19 cellular contexts compared by ENCODE assay signal in genomic region chr12:69406217-69406616, GRCh38. TPM values are rescaled to one million over a fixed set of nuclear protein-coding genes. Genes with fewer than 3 reads are reported as not detected.
"Had no signal": no experiment of that assay in that cellular context is flagged by ENCODE, and none has a peak within 500 bp of the region (broad histone marks: within the 10 kb centered on the region; RNA-seq: fewer than 3 reads in every experiment).

No MANE protein-coding gene starts in this region.

- H3K4me1 ChIP-seq: breast epithelium, suprapubic skin had no signal

- H3K9me3 ChIP-seq: breast epithelium, gastrocnemius medialis, suprapubic skin, upper lobe of left lung had no signal

- DNase-seq: activated CD4-positive, alpha-beta T cell treated with anti-CD3 and anti-CD28 coated beads, Interleukin-2, amount 10 ng/mL, durations not matched to agents 24 days and 14 days; activated CD8-positive, alpha-beta T cell treated with anti-CD3 and anti-CD28 coated beads, Interleukin-2, amount 10 ng/mL, durations not matched to agents 7 days and 5 days; activated naive CD4-positive, alpha-beta T cell treated with anti-CD3 and anti-CD28 coated beads, Interleukin-2, amount 10 ng/mL, durations not matched to agents 7 days and 5 days; activated naive CD8-positive, alpha-beta T cell treated with anti-CD3 and anti-CD28 coated beads, Interleukin-2, amount 50 U/mL, for 24 hours; activated T-cell treated with anti-CD3 and anti-CD28 coated beads, Interleukin-2, amount 50 U/mL, for 24 hours; anterior cingulate cortex; cortex of kidney; naive thymus-derived CD8-positive, alpha-beta T cell; stimulated activated CD4-positive, alpha-beta T cell treated with anti-CD3 and anti-CD28 coated beads, Interleukin-2, amount 100 ng/mL, for 24 hours; upper lobe of left lung had no signal

- H3K27me3 Mint-ChIP-seq: activated CD4-positive, alpha-beta T cell treated with anti-CD3 and anti-CD28 coated beads, Interleukin-2, amount 10 ng/mL, durations not matched to agents 24 days and 14 days; activated naive CD4-positive, alpha-beta T cell treated with anti-CD3 and anti-CD28 coated beads, Interleukin-2, amount 10 ng/mL, durations not matched to agents 7 days and 5 days; activated naive CD8-positive, alpha-beta T cell treated with anti-CD3 and anti-CD28 coated beads, Interleukin-2, amount 50 U/mL, for 24 hours; activated T-cell treated with anti-CD3 and anti-CD28 coated beads, Interleukin-2, amount 50 U/mL, for 24 hours; memory B cell; naive thymus-derived CD8-positive, alpha-beta T cell; stimulated activated naive CD8-positive, alpha-beta T cell treated with anti-CD3 and anti-CD28 coated beads, Interleukin-15, Interleukin-2, amounts not matched to agents 100 ng/mL and 50 ng/mL, for 24 hours had no signal

- H3K9me3 Mint-ChIP-seq: activated CD4-positive, alpha-beta T cell treated with anti-CD3 and anti-CD28 coated beads, Interleukin-2, amount 10 ng/mL, durations not matched to agents 24 days and 14 days; activated naive CD4-positive, alpha-beta T cell treated with anti-CD3 and anti-CD28 coated beads, Interleukin-2, amount 10 ng/mL, durations not matched to agents 7 days and 5 days; activated naive CD8-positive, alpha-beta T cell treated with anti-CD3 and anti-CD28 coated beads, Interleukin-2, amount 50 U/mL, for 24 hours; activated T-cell treated with anti-CD3 and anti-CD28 coated beads, Interleukin-2, amount 50 U/mL, for 24 hours; activated T-helper 2 cell treated with anti-CD3 and anti-CD28 coated beads, Interferon-gamma antibody, Interleukin-2, Interleukin-4, amounts not matched to agents 10 μg/mL and 5 μg/mL and 100 μg/mL, durations not matched to agents 14 hours and 24 hours and 36 hours; memory B cell; naive thymus-derived CD8-positive, alpha-beta T cell; stimulated activated naive CD8-positive, alpha-beta T cell treated with anti-CD3 and anti-CD28 coated beads, Interleukin-15, Interleukin-2, amounts not matched to agents 100 ng/mL and 50 ng/mL, for 24 hours; T-helper 1 cell treated with Interleukin-12 subunit alpha and Interleukin-12 subunit beta and Interleukin-4 antibody, amounts not matched to agents 30 μg/mL and 1 μg/mL, for 36 hours had no signal

- FAIRE-seq: endometrium had no signal

- H3K27ac Mint-ChIP-seq: activated CD4-positive, alpha-beta T cell treated with anti-CD3 and anti-CD28 coated beads, Interleukin-2, amount 10 ng/mL, durations not matched to agents 24 days and 14 days; activated CD8-positive, alpha-beta T cell treated with anti-CD3 and anti-CD28 coated beads, Interleukin-2, amount 10 ng/mL, durations not matched to agents 7 days and 5 days; activated naive CD4-positive, alpha-beta T cell treated with anti-CD3 and anti-CD28 coated beads, Interleukin-2, amount 10 ng/mL, durations not matched to agents 7 days and 5 days; activated naive CD8-positive, alpha-beta T cell treated with anti-CD3 and anti-CD28 coated beads, Interleukin-2, amount 50 U/mL, for 24 hours; activated T-cell treated with anti-CD3 and anti-CD28 coated beads, Interleukin-2, amount 50 U/mL, for 24 hours; activated T-helper 2 cell treated with anti-CD3 and anti-CD28 coated beads, Interferon-gamma antibody, Interleukin-2, Interleukin-4, amounts not matched to agents 10 μg/mL and 5 μg/mL and 100 μg/mL, durations not matched to agents 14 hours and 24 hours and 36 hours; memory B cell; naive thymus-derived CD8-positive, alpha-beta T cell; stimulated activated naive CD8-positive, alpha-beta T cell treated with anti-CD3 and anti-CD28 coated beads, Interleukin-15, Interleukin-2, amounts not matched to agents 100 ng/mL and 50 ng/mL, for 24 hours; T-helper 1 cell treated with Interleukin-12 subunit alpha and Interleukin-12 subunit beta and Interleukin-4 antibody, amounts not matched to agents 30 μg/mL and 1 μg/mL, for 36 hours had no signal

- H3K27ac ChIP-seq: breast epithelium, gastrocnemius medialis, suprapubic skin, upper lobe of left lung had no signal

- ATAC-seq: activated CD8-positive, alpha-beta T cell treated with anti-CD3 and anti-CD28 coated beads, Interleukin-2, amount 10 ng/mL, durations not matched to agents 7 days and 5 days; activated naive CD8-positive, alpha-beta T cell treated with anti-CD3 and anti-CD28 coated beads, Interleukin-2, amount 50 U/mL, for 24 hours; naive thymus-derived CD8-positive, alpha-beta T cell; sciatic nerve had no signal

- H3K4me1 Mint-ChIP-seq: activated CD4-positive, alpha-beta T cell treated with anti-CD3 and anti-CD28 coated beads, Interleukin-2, amount 10 ng/mL, durations not matched to agents 24 days and 14 days; activated naive CD4-positive, alpha-beta T cell treated with anti-CD3 and anti-CD28 coated beads, Interleukin-2, amount 10 ng/mL, durations not matched to agents 7 days and 5 days; activated naive CD8-positive, alpha-beta T cell treated with anti-CD3 and anti-CD28 coated beads, Interleukin-2, amount 50 U/mL, for 24 hours; memory B cell; naive thymus-derived CD8-positive, alpha-beta T cell had no signal

- H3K27me3 ChIP-seq: breast epithelium, gastrocnemius medialis, suprapubic skin, upper lobe of left lung had no signal

- H3K4me3 ChIP-seq: breast epithelium, gastrocnemius medialis, suprapubic skin, upper lobe of left lung had no signal

- H3K36me3 ChIP-seq: breast epithelium, gastrocnemius medialis, upper lobe of left lung had no signal

- H3K4me3 Mint-ChIP-seq: activated CD4-positive, alpha-beta T cell treated with anti-CD3 and anti-CD28 coated beads, Interleukin-2, amount 10 ng/mL, durations not matched to agents 24 days and 14 days; activated CD8-positive, alpha-beta T cell treated with anti-CD3 and anti-CD28 coated beads, Interleukin-2, amount 10 ng/mL, durations not matched to agents 7 days and 5 days; activated naive CD4-positive, alpha-beta T cell treated with anti-CD3 and anti-CD28 coated beads, Interleukin-2, amount 10 ng/mL, durations not matched to agents 7 days and 5 days; activated naive CD8-positive, alpha-beta T cell treated with anti-CD3 and anti-CD28 coated beads, Interleukin-2, amount 50 U/mL, for 24 hours; activated T-cell treated with anti-CD3 and anti-CD28 coated beads, Interleukin-2, amount 50 U/mL, for 24 hours; memory B cell; naive thymus-derived CD8-positive, alpha-beta T cell; stimulated activated naive CD8-positive, alpha-beta T cell treated with anti-CD3 and anti-CD28 coated beads, Interleukin-15, Interleukin-2, amounts not matched to agents 100 ng/mL and 50 ng/mL, for 24 hours; T-helper 1 cell treated with Interleukin-12 subunit alpha and Interleukin-12 subunit beta and Interleukin-4 antibody, amounts not matched to agents 30 μg/mL and 1 μg/mL, for 36 hours had no signal

RNA-seq across cellular contexts. Expression of gene LYZ, which starts 58.0 kb away (rescaled TPM):
- total RNA-seq: activated CD4-positive, alpha-beta T cell treated with anti-CD3 and anti-CD28 coated beads, Interleukin-2, amount 10 ng/mL, durations not matched to agents 24 days and 14 days; activated CD8-positive, alpha-beta T cell treated with anti-CD3 and anti-CD28 coated beads, Interleukin-2, amount 10 ng/mL, durations not matched to agents 7 days and 5 days; activated T-helper 2 cell treated with anti-CD3 and anti-CD28 coated beads, Interferon-gamma antibody, Interleukin-2, Interleukin-4, amounts not matched to agents 10 μg/mL and 5 μg/mL and 100 μg/mL, durations not matched to agents 14 hours and 24 hours and 36 hours had no signal
